1 cellular context compared by ENCODE assay signal in genomic region chr20:32067234-32067821, GRCh38.
TF ChIP-seq lines count a peak whose summit lies in the region.

No MANE protein-coding gene starts in this region.

TF ChIP-seq in A549, 52 proteins besides CTCF, POLR2A, EP300 and RAD21:
- TF ChIP-seq CEBPB (IDR thresholded peaks at IDR 0.05) (0 out of 4 replicates have a peak, but pooled peaks of 1 of the 2 experiments have one; percentile 20), PHF8 (IDR thresholded peaks at IDR 0.05; ENCODE audit: borderline replicate concordance, low read depth) (no peak), NR3C1 (IDR thresholded peaks at IDR 0.05) (no peak), NFE2L2 (conservative IDR thresholded peaks at IDR 0.05; ENCODE audit: low read length) (no peak), FOSL2 (IDR thresholded peaks at IDR 0.05) (no peak), FOSL2 (CRISPR knock-in tag; IDR thresholded peaks at IDR 0.05) (no peak), TP53 (CRISPR knock-in tag; IDR thresholded peaks at IDR 0.05) (no peak)
